8 cellular contexts compared by ENCODE assay signal in the genomic region with DNA sequence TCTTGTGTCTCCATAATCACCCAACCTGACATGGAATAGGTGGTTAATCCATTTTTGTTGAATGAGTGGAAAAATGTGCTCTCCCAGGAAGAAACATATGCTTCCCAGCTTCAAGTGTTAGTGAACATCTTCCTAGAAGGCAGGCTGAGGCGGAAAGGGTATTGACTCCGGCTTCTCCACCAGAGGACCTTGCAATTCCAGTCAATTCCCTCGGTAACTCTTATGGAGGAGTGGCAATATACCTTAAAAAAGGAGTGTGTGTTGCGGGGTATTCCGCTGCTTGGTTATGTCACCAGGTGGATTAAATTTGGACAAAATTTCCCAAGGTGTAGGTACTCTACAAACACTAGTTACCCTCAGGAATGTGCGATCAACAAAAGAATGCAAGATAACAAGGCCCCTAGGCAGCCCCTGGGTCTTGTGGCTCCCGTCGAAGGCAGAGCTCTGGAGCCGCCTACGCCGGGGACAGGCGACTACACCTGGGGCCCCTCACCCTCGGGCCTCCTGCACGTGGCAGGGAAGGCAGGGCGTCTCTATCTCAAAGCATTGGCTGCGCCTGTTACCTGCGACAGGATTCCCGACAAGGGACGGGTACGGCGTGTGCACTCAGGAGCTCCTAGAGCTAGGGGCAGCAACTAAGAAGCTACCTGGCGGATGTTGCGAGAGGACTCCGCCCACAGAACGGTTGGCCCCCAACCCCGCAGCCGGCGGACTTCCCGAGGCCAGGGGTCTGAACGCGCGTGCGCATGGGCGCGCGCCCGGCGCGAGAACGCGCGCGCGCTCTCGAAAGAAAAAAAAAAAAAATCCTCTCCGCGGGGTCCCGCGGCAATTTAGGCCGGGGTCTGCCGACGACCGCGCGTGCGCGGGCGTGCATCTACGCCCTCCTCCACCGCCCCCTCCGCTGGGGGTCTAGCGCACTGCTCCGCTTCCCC. TPM values are rescaled to one million over a fixed set of nuclear protein-coding genes. Genes with fewer than 3 reads are reported as not detected.
A peak's percentile ranks its signal among the peaks of the same experiment; 100 is the strongest.
DNase-seq lines count a peak whose midpoint lies in the region; ATAC-seq lines count a peak whose summit lies in the region.

TSS of gene WDR87 (minus strand) at position 659 of the 932 bp plus-strand sequence. CDS start 8,355 bp downstream, outside the sequence.

- peaks cover 6% of the 10 kb centered on the region for H3K4me1 ChIP-seq in effector memory CD4-positive, alpha-beta T cell (ENCODE audit: control insufficient read depth, insufficient read depth, low read length, poor library complexity, severe bottlenecking)
- H3K4me1 ChIP-seq in stomach smooth muscle (ENCODE audit: control insufficient read depth, insufficient read depth, low read length): peaks cover 14% of the 10 kb centered on the region

- peak within 1 kb of the TSS; percentile 94 for H3K4me3 ChIP-seq in effector memory CD4-positive, alpha-beta T cell (ENCODE audit: insufficient read depth, low read depth, low read length, poor library complexity, severe bottlenecking)
- H3K4me3 ChIP-seq in stomach smooth muscle (ENCODE audit: low read length in 2 of 2): peak within 1 kb of the TSS; percentile 86 to 87

- H3K9ac ChIP-seq in stomach smooth muscle (ENCODE audit: low read length in 2 of 2): peak within 1 kb of the TSS; percentile 64 to 68

- peak; percentile 22 for ATAC-seq in HG02678 (IDR thresholded peaks at IDR 0.05; ENCODE audit: unreplicated experiment)

- peak; percentile 41 for DNase-seq in Daoy (ENCODE audit: low read depth)
- peak; percentile 44 for DNase-seq in NCI-H2196 treated with DMSO at 0.1 percent for 48 hours (lab: John Stamatoyannopoulos, UW; ENCODE audit: unreplicated experiment)
- peak; percentile 48 to 52 for DNase-seq in activated CD4-positive, alpha-beta T cell treated with anti-CD3 and anti-CD28 coated beads, Interleukin-2, amount 50 U/mL, for 48 hours
- DNase-seq in effector memory CD4-positive, alpha-beta T cell: peak in 2 of 3 donors; percentile 18 to 27
- peak; percentile 12 for DNase-seq in mucosa of gallbladder (ENCODE audit: low spot score)
- DNase-seq in RKO (ENCODE audit: low spot score): no peak

- H3K36me3 ChIP-seq in effector memory CD4-positive, alpha-beta T cell (ENCODE audit: control insufficient read depth, insufficient read depth, low read length): no peaks in the 10 kb centered on the region
- no peaks in the 10 kb centered on the region for H3K36me3 ChIP-seq in stomach smooth muscle (ENCODE audit: control insufficient read depth in 2 of 2, insufficient read depth in 2 of 2, low read length in 2 of 2)

- no peaks in the 10 kb centered on the region for H3K27me3 ChIP-seq in effector memory CD4-positive, alpha-beta T cell (replicated peaks; ENCODE audit: control insufficient read depth, insufficient read depth, low read length, poor library complexity, severe bottlenecking)
- no peaks in the 10 kb centered on the region for H3K27me3 ChIP-seq in stomach smooth muscle (ENCODE audit: control insufficient read depth in 1 of 2, insufficient read depth in 2 of 2, low read length in 2 of 2)

- no peaks in the 10 kb centered on the region for H3K9me3 ChIP-seq in effector memory CD4-positive, alpha-beta T cell (ENCODE audit: control insufficient read depth, low read length)
- no peaks in the 10 kb centered on the region for H3K9me3 ChIP-seq in stomach smooth muscle (ENCODE audit: control insufficient read depth in 2 of 2, low read length in 2 of 2)

- H3K27ac ChIP-seq in effector memory CD4-positive, alpha-beta T cell (ENCODE audit: insufficient read depth, low read length, poor library complexity, severe bottlenecking): peak within 1 kb of the TSS; percentile 76
- no peak within 1 kb of the TSS for H3K27ac ChIP-seq in stomach smooth muscle (ENCODE audit: low read length)

RNA-seq across cellular contexts. Expression of gene WDR87, which starts in this region (rescaled TPM):
- total RNA-seq in Daoy (2014; rRNA removed; shearing (Covaris generic)): not detected in 2 replicates
- not detected for total RNA-seq in mucosa of gallbladder

Comparison
In these comparisons a context has a peak if more than half of its experiments do, and no peak if none do; other contexts are left out.
1. Peak in DNase-seq in Daoy; RNA of the gene not detected or under 1 TPM.
2. Peak in DNase-seq in mucosa of gallbladder; RNA of the gene not detected or under 1 TPM.